ENCODE assay signal across 8 cellular contexts in the genomic region with DNA sequence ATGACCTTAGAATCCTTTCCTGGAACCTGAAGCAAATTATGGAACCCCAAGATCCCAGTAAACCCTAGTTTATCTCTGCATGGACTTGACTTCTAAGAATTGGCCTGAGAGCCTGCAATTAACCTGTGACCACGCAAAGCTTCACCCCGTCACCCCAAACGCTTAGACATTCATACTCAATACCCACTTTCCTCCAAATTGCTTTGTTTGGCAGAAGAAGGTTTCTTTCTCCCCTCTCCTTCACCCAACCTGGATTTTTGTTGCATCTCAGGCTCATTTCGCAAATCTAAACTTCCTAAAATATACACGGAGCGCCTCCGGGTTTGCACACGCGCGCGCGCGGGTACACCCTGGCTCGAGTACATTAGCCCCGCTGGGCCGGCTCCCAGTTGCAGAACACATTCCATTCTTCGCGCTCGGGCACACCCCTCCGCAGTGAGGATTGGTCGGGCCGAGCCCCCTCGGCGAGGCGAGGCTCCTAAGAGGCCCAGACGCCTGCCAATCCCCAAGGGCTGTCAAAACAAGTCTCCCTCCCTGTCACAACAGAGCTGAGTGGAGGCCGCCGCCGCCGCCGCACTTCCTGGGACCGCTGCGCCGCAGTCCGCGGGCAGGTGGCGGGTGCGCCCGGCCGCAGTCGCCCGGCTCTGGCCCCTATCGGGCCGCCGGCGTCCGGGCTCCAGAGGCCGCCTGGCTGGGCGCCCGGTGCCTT. TPM values are rescaled to one million over a fixed set of nuclear protein-coding genes. Genes with fewer than 3 reads are reported as not detected.
DNase-seq lines count a peak whose midpoint lies in the region; ATAC-seq, FAIRE-seq and TF ChIP-seq lines count a peak whose summit lies in the region.

A gene (plus strand): TSS at position 545 of the 709 bp plus-strand sequence.

- DNase-seq in GM10248 (ENCODE audit: extremely low spot score) (peak; percentile 91), NCI-H1092 treated with DMSO at 0.1 percent for 48 hours (lab: John Stamatoyannopoulos, UW) (peak; percentile 81), SW480 (ENCODE audit: low spot score) (peak; percentile 89), adipocyte (ENCODE audit: low read depth) (peak; percentile 97), cardiac muscle cell (ENCODE audit: low read depth in 1 of 2, low spot score in 1 of 2) (peak; percentile 96 to 98), pancreas (peak; percentile 85 to 93 (median 90)), thyroid gland (peak; percentile 97 to 98)

- CTCF ChIA-PET in GM10248 (lab: Yijun Ruan, JAX), result interaction anchor here (1.0 to 1.8 kb wide), 6 partner anchors 9 to 492 kb away, joined by 3 to 15 read pairs (median 4); no protein-coding TSS in a partner anchor

- H3K27ac ChIP-seq in cardiac muscle cell (peak within 1 kb of the TSS; percentile 4), pancreas (peak within 1 kb of the TSS in 1 of 4 donors; percentile 27), thyroid gland (peak within 1 kb of the TSS; percentile 23 to 82 (median 71))

- 1% methylated on average over 43 to 50 of the region's 50 CpGs for WGBS in pancreas, 2 donors
- WGBS in thyroid gland, 2 donors, result 1 to 2% methylated on average over 28 to 40 of the region's 50 CpGs

- no peak for FAIRE-seq in pancreas (lab: Jason Lieb, UNC)

- H3K27me3 ChIP-seq in adipocyte (replicated peaks; ENCODE audit: control insufficient read depth, insufficient read depth, low read length), result no peaks in the 10 kb centered on the region
- peaks cover 34% of the 10 kb centered on the region for H3K27me3 ChIP-seq in cardiac muscle cell
- no peaks in the 10 kb centered on the region for H3K27me3 ChIP-seq in pancreas
- H3K27me3 ChIP-seq in thyroid gland, result no peaks in the 10 kb centered on the region

- POLR2A ChIA-PET in GM10248 (lab: Yijun Ruan, JAX), result no interaction called here

- H3K9me3 ChIP-seq in adipocyte (ENCODE audit: control insufficient read depth, low read length), result no peaks in the 10 kb centered on the region
- no peaks in the 10 kb centered on the region for H3K9me3 ChIP-seq in cardiac muscle cell (ENCODE audit: low read depth)
- H3K9me3 ChIP-seq in pancreas, result no peaks in the 10 kb centered on the region
- no peaks in the 10 kb centered on the region for H3K9me3 ChIP-seq in thyroid gland

- H3K36me3 ChIP-seq in adipocyte (ENCODE audit: control insufficient read depth, insufficient read depth, low read length, severe bottlenecking) (no peaks in the 10 kb centered on the region), cardiac muscle cell (no peaks in the 10 kb centered on the region), pancreas (no peaks in the 10 kb centered on the region), thyroid gland (no peaks in the 10 kb centered on the region)

- H3K4me3 ChIP-seq in adipocyte (ENCODE audit: low read length) (peak within 1 kb of the TSS; percentile 86), cardiac muscle cell (peak within 1 kb of the TSS; percentile 85), pancreas (peak within 1 kb of the TSS; percentile 49 to 75 (median 70)), thyroid gland (replicated peaks in 1 of 3) (peak within 1 kb of the TSS; percentile 42 to 87 (median 83))

- peak; percentile 16 to 95 for TF ChIP-seq POLR2A in thyroid gland (IDR thresholded peaks at IDR 0.05)

- intact Hi-C loops in pancreas (cut with DNase I) (loop anchor here in 2 of 3 donors (5.0 kb wide), 2 partner anchors 323 to 493 kb away; no protein-coding TSS in a partner anchor), thyroid gland (cut with DNase I) (loop anchor here (5.0 kb wide), 2 partner anchors 323 to 493 kb away; no protein-coding TSS in a partner anchor)

- H3K9ac ChIP-seq in adipocyte (ENCODE audit: low read length), result peak within 1 kb of the TSS; percentile 67

- peak; percentile 100 for ATAC-seq in HG02623 (IDR thresholded peaks at IDR 0.05; ENCODE audit: unreplicated experiment)
- ATAC-seq in pancreas, result peak; percentile 96 to 98 (median 98)

- H3K4me1 ChIP-seq in adipocyte (ENCODE audit: control insufficient read depth, insufficient read depth, low read length) (peaks cover 30% of the 10 kb centered on the region), cardiac muscle cell (ENCODE audit: low read depth) (peaks cover 36% of the 10 kb centered on the region), pancreas (peaks cover 0 to 5% (median 4%) of the 10 kb centered on the region in 3 donors), thyroid gland (peaks cover 11 to 12% of the 10 kb centered on the region in 2 donors)

- TF ChIP-seq CTCF in GM10248 (IDR thresholded peaks at IDR 0.05; ENCODE audit: control extremely low read depth, extremely low read depth, low read depth, missing control alignments), result no peak
- no peak for TF ChIP-seq CTCF in cardiac muscle cell (IDR thresholded peaks at IDR 0.05; ENCODE audit: low read depth, low read length)
- TF ChIP-seq CTCF in pancreas (IDR thresholded peaks at IDR 0.05), result no peak
- peak in 3 of 6 experiments; percentile 13 to 32 (median 29) for TF ChIP-seq CTCF in thyroid gland (IDR thresholded peaks at IDR 0.05)

RNA-seq across cellular contexts. Expression of the gene that starts here (rescaled TPM):
- total RNA-seq in cardiac muscle cell (4.9 and 9.0 TPM in 2 replicates), pancreas (1 to 10 TPM in 1 of 6 donors, under 1 TPM in 5; 0.41 to 1.5 (median 0.76) TPM), thyroid gland (10 to 100 TPM in 2 of 4 donors, 1 to 10 TPM in 2; 9.1 to 11.8 (median 9.9) TPM)
- polyA plus RNA-seq in cardiac muscle cell (3.8 and 7.8 TPM in 2 replicates), pancreas (under 1 TPM; 0.38 to 0.85 TPM)
